ENCODE assay signal across 11 cellular contexts in the genomic region with DNA sequence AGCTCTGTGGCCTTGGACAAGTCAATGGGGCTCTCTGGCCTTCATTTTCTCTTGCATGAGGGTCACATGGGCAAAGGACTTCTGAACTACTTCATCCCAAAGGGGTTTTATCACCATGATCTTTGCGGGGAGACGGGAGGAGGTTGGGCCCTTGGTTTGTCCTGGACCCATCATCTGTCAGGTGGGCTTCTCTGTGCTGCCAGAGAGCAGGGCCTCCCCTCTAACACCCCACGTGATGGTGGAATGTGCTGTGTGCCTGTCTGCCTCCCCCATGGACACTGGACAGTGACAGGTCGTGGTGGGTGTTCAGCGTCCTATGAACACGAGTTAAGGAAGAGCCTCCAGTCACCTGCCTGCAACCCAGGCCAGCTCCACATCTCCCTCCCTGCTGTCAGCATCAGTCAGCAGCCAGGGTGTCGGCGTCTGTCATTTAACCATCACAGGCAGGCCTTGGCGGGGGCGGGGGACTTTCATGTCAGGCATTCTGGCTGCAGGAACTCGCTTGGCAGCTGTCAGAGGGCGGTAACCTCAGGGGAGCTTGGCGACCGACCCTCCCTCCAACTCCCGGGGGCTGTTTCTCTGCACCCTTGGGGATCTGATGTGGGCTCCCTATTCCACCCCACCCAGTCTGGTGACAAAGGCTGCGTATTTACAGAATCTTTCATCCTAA. TPM values are rescaled to one million over a fixed set of nuclear protein-coding genes. Genes with fewer than 3 reads are reported as not detected.
DNase-seq lines count a peak whose midpoint lies in the region; ATAC-seq and TF ChIP-seq lines count a peak whose summit lies in the region.
"Had no signal": no experiment of that assay in that cellular context is flagged by ENCODE, and none has a peak within 500 bp of the region (broad histone marks: within the 10 kb centered on the region; RNA-seq: fewer than 3 reads in every experiment).

No MANE protein-coding gene starts in this region.

- no peaks in the 10 kb centered on the region for H3K36me3 Mint-ChIP-seq in activated T-cell treated with anti-CD3 and anti-CD28 coated beads, Interleukin-2, amount 50 U/mL, for 4 hours (ENCODE audit: insufficient read depth)
- no peaks in the 10 kb centered on the region for H3K36me3 Mint-ChIP-seq in nephron (ENCODE audit: low read depth)

- peak overlapping the region; percentile 40 for H3K27ac ChIP-seq in substantia nigra (ENCODE audit: low read depth, low read length, poor library complexity, severe bottlenecking)
- H3K27ac ChIP-seq: SJSA1, upper lobe of left lung had no signal

- H3K4me3 Mint-ChIP-seq in activated T-cell treated with anti-CD3 and anti-CD28 coated beads, Interleukin-2, amount 50 U/mL, for 4 hours, result peak overlapping the region; percentile 31
- H3K4me3 Mint-ChIP-seq in nephron, result peak overlapping the region; percentile 10 to 25 (median 23)

- peak overlapping the region in 1 of 3 experiments; percentile 76 for H3K27ac Mint-ChIP-seq in nephron

- no peaks in the 10 kb centered on the region for H3K9me3 Mint-ChIP-seq in activated T-cell treated with anti-CD3 and anti-CD28 coated beads, Interleukin-2, amount 50 U/mL, for 4 hours
- H3K9me3 Mint-ChIP-seq in nephron, result no peaks in the 10 kb centered on the region

- H3K4me1 Mint-ChIP-seq in activated T-cell treated with anti-CD3 and anti-CD28 coated beads, Interleukin-2, amount 50 U/mL, for 4 hours (ENCODE audit: low read depth), result peaks cover 45% of the 10 kb centered on the region
- peaks cover 50% of the 10 kb centered on the region for H3K4me1 Mint-ChIP-seq in nephron

- DNase-seq in NCI-H82 (lab: John Stamatoyannopoulos, UW) (peak; percentile 61), NCI-H82 treated with DMSO at 0.1 percent for 48 hours (lab: John Stamatoyannopoulos, UW; ENCODE audit: unreplicated experiment) (no peak), substantia nigra (lab: John Stamatoyannopoulos, UW) (no peak), HK-2 (ENCODE audit: unreplicated experiment) (no peak), NCI-H526 treated with DMSO at 0.1 percent for 48 hours (lab: John Stamatoyannopoulos, UW) (no peak), foreskin melanocyte (no peak)
- DNase-seq in activated T-cell treated with anti-CD3 and anti-CD28 coated beads, Interleukin-2, amount 50 U/mL, for 4 hours, result peak; percentile 75
- DNase-seq: mammary epithelial cell, upper lobe of left lung had no signal

- no peaks in the 10 kb centered on the region for H3K27me3 Mint-ChIP-seq in activated T-cell treated with anti-CD3 and anti-CD28 coated beads, Interleukin-2, amount 50 U/mL, for 4 hours (ENCODE audit: low read depth)
- peaks cover 9% of the 10 kb centered on the region for H3K27me3 Mint-ChIP-seq in nephron (ENCODE audit: low read depth)

- peak; percentile 29 to 36 for ATAC-seq in activated T-cell treated with anti-CD3 and anti-CD28 coated beads, Interleukin-2, amount 50 U/mL, for 4 hours

- no peak for TF ChIP-seq CTCF in nephron (IDR thresholded peaks at IDR 0.05; ENCODE audit: unreplicated experiment in 3 of 3)

RNA-seq across cellular contexts. Expression of a gene that starts 2.6 kb away (rescaled TPM):
- total RNA-seq in activated T-cell treated with anti-CD3 and anti-CD28 coated beads, Interleukin-2, amount 50 U/mL, for 4 hours, result 10 to 100 TPM; 30.1 to 44.6 (median 44.0) TPM

RNA-seq across cellular contexts. Expression of a gene that starts 35.5 kb away (rescaled TPM):
- total RNA-seq in activated T-cell treated with anti-CD3 and anti-CD28 coated beads, Interleukin-2, amount 50 U/mL, for 4 hours, result 1 to 10 TPM; 4.5 to 6.1 (median 5.1) TPM

RNA-seq across cellular contexts. Expression of a gene that starts 52.7 kb away (rescaled TPM):
- total RNA-seq in activated T-cell treated with anti-CD3 and anti-CD28 coated beads, Interleukin-2, amount 50 U/mL, for 4 hours, result 10 to 100 TPM; 69.9 to 80.4 (median 76.5) TPM

RNA-seq across cellular contexts. Expression of a gene that starts 57.7 kb away (rescaled TPM):
- 10 to 100 TPM; 65.3 to 76.0 (median 72.8) TPM for total RNA-seq in activated T-cell treated with anti-CD3 and anti-CD28 coated beads, Interleukin-2, amount 50 U/mL, for 4 hours

Comparison
In these comparisons a context has a peak if more than half of its experiments do, and no peak if none do; other contexts are left out.
1. DNase-seq: peak in NCI-H82 (single experiment) and activated T-cell treated with anti-CD3 and anti-CD28 coated beads, Interleukin-2, amount 50 U/mL, for 4 hours (single experiment); none in NCI-H82 treated with DMSO at 0.1 percent for 48 hours (single experiment), substantia nigra (0 of 49), HK-2 (single experiment), NCI-H526 treated with DMSO at 0.1 percent for 48 hours (single experiment) and foreskin melanocyte (single experiment).